6 cellular contexts compared by ENCODE assay signal in genomic region chr14:89836830-89837469, GRCh38.
"Had no signal": no experiment of that assay in that cellular context is flagged by ENCODE, and none has a peak within 500 bp of the region (broad histone marks: within the 10 kb centered on the region; RNA-seq: fewer than 3 reads in every experiment).

No MANE protein-coding gene starts in this region.

- ATAC-seq: K562 had no signal

- H3K27ac ChIP-seq: GM23248 had no signal

- DNase-seq: GM23248, GOT3, H7, HCEC 1CT, KG1 had no signal

- H3K4me3 ChIP-seq: GM23248, K562 had no signal

- H2AFZ ChIP-seq: GM23248 had no signal

- H3K9ac ChIP-seq: GM23248 had no signal
